9 cellular contexts compared by ENCODE assay signal in genomic region chr4:610411-611261, GRCh38. TPM values are rescaled to one million over a fixed set of nuclear protein-coding genes. Genes with fewer than 3 reads are reported as not detected.
DNase-seq lines count a peak whose midpoint lies in the region; ATAC-seq and TF ChIP-seq lines count a peak whose summit lies in the region.
"Had no signal": no experiment of that assay in that cellular context is flagged by ENCODE, and none has a peak within 500 bp of the region (broad histone marks: within the 10 kb centered on the region; RNA-seq: fewer than 3 reads in every experiment).

No MANE protein-coding gene starts in this region.

- TF ChIP-seq CTCF in RWPE1 (conservative IDR thresholded peaks at IDR 0.05; ENCODE audit: low read depth): no peak
- TF ChIP-seq CTCF in upper lobe of right lung (IDR thresholded peaks at IDR 0.05): no peak

- no peak overlapping the region for H3K4me3 ChIP-seq in upper lobe of right lung
- H3K4me3 ChIP-seq: BLaER1 had no signal

- POLR2A ChIA-PET in RWPE1 (lab: Yijun Ruan, JAX; ENCODE audit: low non-redundant PET): no interaction called here

- H3K27ac ChIP-seq in RWPE1 (peak overlapping the region; percentile 85), upper lobe of right lung (no peak overlapping the region)
- H3K27ac ChIP-seq: BLaER1 had no signal

- intact Hi-C loops in upper lobe of right lung (cut with DNase I): no loop called here

- H3K9me3 ChIP-seq in upper lobe of right lung: no peaks in the 10 kb centered on the region

- H3K4me1 ChIP-seq in upper lobe of right lung: no peaks in the 10 kb centered on the region

- CTCF ChIA-PET in RWPE1 (lab: Yijun Ruan, JAX): no interaction called here

- peaks cover 19% of the 10 kb centered on the region for H3K27me3 ChIP-seq in upper lobe of right lung
- H3K27me3 ChIP-seq: BLaER1 had no signal

- DNase-seq in activated effector memory CD4-positive, alpha-beta T cell treated with anti-CD3 and anti-CD28 coated beads, Interleukin-2, amount 50 U/mL, for 16 hours: peak; percentile 57
- no peak for DNase-seq in activated effector memory CD4-positive, alpha-beta T cell treated with Interleukin-2 at 50 U/mL for 16 hours
- peak; percentile 78 for DNase-seq in RWPE1 (ENCODE audit: low spot score)
- DNase-seq in glomerular visceral epithelial cell (ENCODE audit: extremely low spot score): peak; percentile 7
- no peak for DNase-seq in upper lobe of right lung
- DNase-seq in activated CD4-positive, alpha-beta T cell treated with anti-CD3 and anti-CD28 coated beads for 4 hours: no peak

- ATAC-seq in upper lobe of right lung: peak; percentile 67
- no peak for ATAC-seq in HG03460 (IDR thresholded peaks at IDR 0.05; ENCODE audit: unreplicated experiment)
- ATAC-seq in GM18519 (IDR thresholded peaks at IDR 0.05; ENCODE audit: low FRiP score, unreplicated experiment): no peak

- H3K36me3 ChIP-seq in upper lobe of right lung: no peaks in the 10 kb centered on the region
- H3K36me3 ChIP-seq: BLaER1 had no signal

RNA-seq across cellular contexts. Expression of gene PDE6B, which starts 14.7 kb away (rescaled TPM):
- total RNA-seq in upper lobe of right lung: 9.1 TPM

RNA-seq across cellular contexts. Expression of gene TMEM271, which starts 34.5 kb away (rescaled TPM):
- total RNA-seq in upper lobe of right lung: not detected

Comparison
In these comparisons a context has a peak if more than half of its experiments do, and no peak if none do; other contexts are left out.
1. DNase-seq: peak in activated effector memory CD4-positive, alpha-beta T cell treated with anti-CD3 and anti-CD28 coated beads, Interleukin-2, amount 50 U/mL, for 16 hours (single experiment), RWPE1 (single experiment) and glomerular visceral epithelial cell (single experiment); none in activated effector memory CD4-positive, alpha-beta T cell treated with Interleukin-2 at 50 U/mL for 16 hours (single experiment), upper lobe of right lung (single experiment) and activated CD4-positive, alpha-beta T cell treated with anti-CD3 and anti-CD28 coated beads for 4 hours (0 of 2).